In genomic region chr2:130824492-130825061, GRCh38 we compare ENCODE assay signal across 8 cellular contexts. TPM values are rescaled to one million over a fixed set of nuclear protein-coding genes. Genes with fewer than 3 reads are reported as not detected.
DNase-seq lines count a peak whose midpoint lies in the region; TF ChIP-seq lines count a peak whose summit lies in the region.

No MANE protein-coding gene starts in this region.

- DNase-seq in GM10248 (ENCODE audit: extremely low spot score) (peak; percentile 87), H7 (peak; percentile 60), NAMALWA (ENCODE audit: low spot score) (peak; percentile 62), dermis microvascular lymphatic vessel endothelial cell (ENCODE audit: low read depth in 2 of 2) (peak; percentile 82 to 95), pons (ENCODE audit: low spot score) (peak; percentile 87), DMS114 treated with DMSO at 0.1 percent for 48 hours (lab: John Stamatoyannopoulos, UW; ENCODE audit: unreplicated experiment) (no peak), HuH-7 (ENCODE audit: low spot score) (no peak)
- DNase-seq in activated CD4-positive, alpha-beta T cell treated with anti-CD3 and anti-CD28 coated beads for 48 hours, result peak; percentile 79

- CTCF ChIA-PET in GM10248 (lab: Yijun Ruan, JAX), result interaction anchor here (1.0 to 5.5 kb wide), 8 partner anchors 9 to 105 kb away, joined by 3 to 45 read pairs (median 4); partner anchors contain the start of gene ARHGEF4

- H3K4me3 ChIP-seq in H7 (ENCODE audit: insufficient read depth, low read depth, low read length), result no peak overlapping the region

- H3K36me3 ChIP-seq in H7 (replicated peaks; ENCODE audit: control insufficient read depth, insufficient read depth, low read length), result no peaks in the 10 kb centered on the region

- H3K27me3 ChIP-seq in H7 (ENCODE audit: control insufficient read depth, insufficient read depth, low read length), result no peaks in the 10 kb centered on the region

- no peak for TF ChIP-seq CTCF in GM10248 (IDR thresholded peaks at IDR 0.05; ENCODE audit: control extremely low read depth, extremely low read depth, low read depth, missing control alignments)

- POLR2A ChIA-PET in GM10248 (lab: Yijun Ruan, JAX), result no interaction called here

RNA-seq across cellular contexts. Expression of gene ARHGEF4, which starts 12.1 kb away (rescaled TPM):
- 15.3 and 15.6 TPM in 2 replicates for total RNA-seq in H7 (2014; rRNA removed; shearing (Covaris generic))
- 0.26 and 0.63 TPM in 2 replicates for total RNA-seq in dermis microvascular lymphatic vessel endothelial cell

Comparison
In these comparisons a context has a peak if more than half of its experiments do, and no peak if none do; other contexts are left out.
1. DNase-seq: peak in GM10248 (single experiment), H7 (single experiment), NAMALWA (single experiment), activated CD4-positive, alpha-beta T cell treated with anti-CD3 and anti-CD28 coated beads for 48 hours (single experiment), dermis microvascular lymphatic vessel endothelial cell (2 of 2) and pons (single experiment); none in DMS114 treated with DMSO at 0.1 percent for 48 hours (single experiment) and HuH-7 (single experiment).